Comparison of ENCODE assay signal across 1 cellular context in genomic region chr14:38207830-38208815, GRCh38.
TF ChIP-seq lines count a peak whose summit lies in the region.

SSTR1 (plus strand) TSS chr14:38207904; CDS start chr14:38209390, 1,486 bp downstream.

TF ChIP-seq in WTC11, 78 proteins besides CTCF, POLR2A, EP300 and RAD21 (continued from another document and continues in another):
- TF ChIP-seq, protein P1, sequence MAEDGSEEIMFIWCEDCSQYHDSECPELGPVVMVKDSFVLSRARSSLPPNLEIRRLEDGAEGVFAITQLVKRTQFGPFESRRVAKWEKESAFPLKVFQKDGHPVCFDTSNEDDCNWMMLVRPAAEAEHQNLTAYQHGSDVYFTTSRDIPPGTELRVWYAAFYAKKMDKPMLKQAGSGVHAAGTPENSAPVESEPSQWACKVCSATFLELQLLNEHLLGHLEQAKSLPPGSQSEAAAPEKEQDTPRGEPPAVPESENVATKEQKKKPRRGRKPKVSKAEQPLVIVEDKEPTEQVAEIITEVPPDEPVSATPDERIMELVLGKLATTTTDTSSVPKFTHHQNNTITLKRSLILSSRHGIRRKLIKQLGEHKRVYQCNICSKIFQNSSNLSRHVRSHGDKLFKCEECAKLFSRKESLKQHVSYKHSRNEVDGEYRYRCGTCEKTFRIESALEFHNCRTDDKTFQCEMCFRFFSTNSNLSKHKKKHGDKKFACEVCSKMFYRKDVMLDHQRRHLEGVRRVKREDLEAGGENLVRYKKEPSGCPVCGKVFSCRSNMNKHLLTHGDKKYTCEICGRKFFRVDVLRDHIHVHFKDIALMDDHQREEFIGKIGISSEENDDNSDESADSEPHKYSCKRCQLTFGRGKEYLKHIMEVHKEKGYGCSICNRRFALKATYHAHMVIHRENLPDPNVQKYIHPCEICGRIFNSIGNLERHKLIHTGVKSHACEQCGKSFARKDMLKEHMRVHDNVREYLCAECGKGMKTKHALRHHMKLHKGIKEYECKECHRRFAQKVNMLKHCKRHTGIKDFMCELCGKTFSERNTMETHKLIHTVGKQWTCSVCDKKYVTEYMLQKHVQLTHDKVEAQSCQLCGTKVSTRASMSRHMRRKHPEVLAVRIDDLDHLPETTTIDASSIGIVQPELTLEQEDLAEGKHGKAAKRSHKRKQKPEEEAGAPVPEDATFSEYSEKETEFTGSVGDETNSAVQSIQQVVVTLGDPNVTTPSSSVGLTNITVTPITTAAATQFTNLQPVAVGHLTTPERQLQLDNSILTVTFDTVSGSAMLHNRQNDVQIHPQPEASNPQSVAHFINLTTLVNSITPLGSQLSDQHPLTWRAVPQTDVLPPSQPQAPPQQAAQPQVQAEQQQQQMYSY (CRISPR knock-in tag; IDR thresholded peaks at IDR 0.05), result peak; percentile 54
- TF ChIP-seq STAT6 (CRISPR knock-in tag; conservative IDR thresholded peaks at IDR 0.05; ENCODE audit: low read depth) (no peak), GTF2I (CRISPR knock-in tag; conservative IDR thresholded peaks at IDR 0.05) (no peak), MXD4 (CRISPR knock-in tag; IDR thresholded peaks at IDR 0.05; ENCODE audit: borderline replicate concordance) (no peak), AFF4 (CRISPR knock-in tag; IDR thresholded peaks at IDR 0.05; ENCODE audit: borderline replicate concordance) (0 out of 2 replicates have a peak, but pooled peaks have one; percentile 6), PRRX2 (CRISPR knock-in tag; IDR thresholded peaks at IDR 0.05) (peak; percentile 88), MAX (CRISPR knock-in tag; IDR thresholded peaks at IDR 0.05) (no peak), NFYB (CRISPR knock-in tag; conservative IDR thresholded peaks at IDR 0.05; ENCODE audit: low read depth) (no peak), SOX15 (CRISPR knock-in tag; IDR thresholded peaks at IDR 0.05) (no peak), FOXP4 (CRISPR knock-in tag; IDR thresholded peaks at IDR 0.05) (no peak), SP1 (CRISPR knock-in tag; conservative IDR thresholded peaks at IDR 0.05) (no peak), IRF1 (CRISPR knock-in tag; IDR thresholded peaks at IDR 0.05) (no peak), TCF7 (CRISPR knock-in tag; IDR thresholded peaks at IDR 0.05; ENCODE audit: low read depth) (no peak), FOXP1 (CRISPR knock-in tag; IDR thresholded peaks at IDR 0.05; ENCODE audit: borderline replicate concordance) (no peak), TEAD4 (CRISPR knock-in tag; IDR thresholded peaks at IDR 0.05) (no peak), ESRRA (CRISPR knock-in tag; IDR thresholded peaks at IDR 0.05; ENCODE audit: borderline replicate concordance) (peak; percentile 45; the same call in 1 of the 2 replicates), ZNF396 (CRISPR knock-in tag; IDR thresholded peaks at IDR 0.05; ENCODE audit: borderline replicate concordance) (no peak), NFE2L1 (CRISPR knock-in tag; IDR thresholded peaks at IDR 0.05) (no peak), TEAD1 (CRISPR knock-in tag; IDR thresholded peaks at IDR 0.05) (no peak), OVOL2 (CRISPR knock-in tag; IDR thresholded peaks at IDR 0.05; ENCODE audit: borderline replicate concordance) (no peak)
- TF ChIP-seq, protein P2, sequence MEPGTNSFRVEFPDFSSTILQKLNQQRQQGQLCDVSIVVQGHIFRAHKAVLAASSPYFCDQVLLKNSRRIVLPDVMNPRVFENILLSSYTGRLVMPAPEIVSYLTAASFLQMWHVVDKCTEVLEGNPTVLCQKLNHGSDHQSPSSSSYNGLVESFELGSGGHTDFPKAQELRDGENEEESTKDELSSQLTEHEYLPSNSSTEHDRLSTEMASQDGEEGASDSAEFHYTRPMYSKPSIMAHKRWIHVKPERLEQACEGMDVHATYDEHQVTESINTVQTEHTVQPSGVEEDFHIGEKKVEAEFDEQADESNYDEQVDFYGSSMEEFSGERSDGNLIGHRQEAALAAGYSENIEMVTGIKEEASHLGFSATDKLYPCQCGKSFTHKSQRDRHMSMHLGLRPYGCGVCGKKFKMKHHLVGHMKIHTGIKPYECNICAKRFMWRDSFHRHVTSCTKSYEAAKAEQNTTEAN (CRISPR knock-in tag; IDR thresholded peaks at IDR 0.05), result no peak
- TF ChIP-seq, protein P3, sequence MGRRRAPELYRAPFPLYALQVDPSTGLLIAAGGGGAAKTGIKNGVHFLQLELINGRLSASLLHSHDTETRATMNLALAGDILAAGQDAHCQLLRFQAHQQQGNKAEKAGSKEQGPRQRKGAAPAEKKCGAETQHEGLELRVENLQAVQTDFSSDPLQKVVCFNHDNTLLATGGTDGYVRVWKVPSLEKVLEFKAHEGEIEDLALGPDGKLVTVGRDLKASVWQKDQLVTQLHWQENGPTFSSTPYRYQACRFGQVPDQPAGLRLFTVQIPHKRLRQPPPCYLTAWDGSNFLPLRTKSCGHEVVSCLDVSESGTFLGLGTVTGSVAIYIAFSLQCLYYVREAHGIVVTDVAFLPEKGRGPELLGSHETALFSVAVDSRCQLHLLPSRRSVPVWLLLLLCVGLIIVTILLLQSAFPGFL (CRISPR knock-in tag; IDR thresholded peaks at IDR 0.05; ENCODE audit: borderline replicate concordance), result no peak
- TF ChIP-seq, protein P4, sequence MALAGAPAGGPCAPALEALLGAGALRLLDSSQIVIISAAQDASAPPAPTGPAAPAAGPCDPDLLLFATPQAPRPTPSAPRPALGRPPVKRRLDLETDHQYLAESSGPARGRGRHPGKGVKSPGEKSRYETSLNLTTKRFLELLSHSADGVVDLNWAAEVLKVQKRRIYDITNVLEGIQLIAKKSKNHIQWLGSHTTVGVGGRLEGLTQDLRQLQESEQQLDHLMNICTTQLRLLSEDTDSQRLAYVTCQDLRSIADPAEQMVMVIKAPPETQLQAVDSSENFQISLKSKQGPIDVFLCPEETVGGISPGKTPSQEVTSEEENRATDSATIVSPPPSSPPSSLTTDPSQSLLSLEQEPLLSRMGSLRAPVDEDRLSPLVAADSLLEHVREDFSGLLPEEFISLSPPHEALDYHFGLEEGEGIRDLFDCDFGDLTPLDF (CRISPR knock-in tag; IDR thresholded peaks at IDR 0.05), result no peak
- TF ChIP-seq, protein P5, sequence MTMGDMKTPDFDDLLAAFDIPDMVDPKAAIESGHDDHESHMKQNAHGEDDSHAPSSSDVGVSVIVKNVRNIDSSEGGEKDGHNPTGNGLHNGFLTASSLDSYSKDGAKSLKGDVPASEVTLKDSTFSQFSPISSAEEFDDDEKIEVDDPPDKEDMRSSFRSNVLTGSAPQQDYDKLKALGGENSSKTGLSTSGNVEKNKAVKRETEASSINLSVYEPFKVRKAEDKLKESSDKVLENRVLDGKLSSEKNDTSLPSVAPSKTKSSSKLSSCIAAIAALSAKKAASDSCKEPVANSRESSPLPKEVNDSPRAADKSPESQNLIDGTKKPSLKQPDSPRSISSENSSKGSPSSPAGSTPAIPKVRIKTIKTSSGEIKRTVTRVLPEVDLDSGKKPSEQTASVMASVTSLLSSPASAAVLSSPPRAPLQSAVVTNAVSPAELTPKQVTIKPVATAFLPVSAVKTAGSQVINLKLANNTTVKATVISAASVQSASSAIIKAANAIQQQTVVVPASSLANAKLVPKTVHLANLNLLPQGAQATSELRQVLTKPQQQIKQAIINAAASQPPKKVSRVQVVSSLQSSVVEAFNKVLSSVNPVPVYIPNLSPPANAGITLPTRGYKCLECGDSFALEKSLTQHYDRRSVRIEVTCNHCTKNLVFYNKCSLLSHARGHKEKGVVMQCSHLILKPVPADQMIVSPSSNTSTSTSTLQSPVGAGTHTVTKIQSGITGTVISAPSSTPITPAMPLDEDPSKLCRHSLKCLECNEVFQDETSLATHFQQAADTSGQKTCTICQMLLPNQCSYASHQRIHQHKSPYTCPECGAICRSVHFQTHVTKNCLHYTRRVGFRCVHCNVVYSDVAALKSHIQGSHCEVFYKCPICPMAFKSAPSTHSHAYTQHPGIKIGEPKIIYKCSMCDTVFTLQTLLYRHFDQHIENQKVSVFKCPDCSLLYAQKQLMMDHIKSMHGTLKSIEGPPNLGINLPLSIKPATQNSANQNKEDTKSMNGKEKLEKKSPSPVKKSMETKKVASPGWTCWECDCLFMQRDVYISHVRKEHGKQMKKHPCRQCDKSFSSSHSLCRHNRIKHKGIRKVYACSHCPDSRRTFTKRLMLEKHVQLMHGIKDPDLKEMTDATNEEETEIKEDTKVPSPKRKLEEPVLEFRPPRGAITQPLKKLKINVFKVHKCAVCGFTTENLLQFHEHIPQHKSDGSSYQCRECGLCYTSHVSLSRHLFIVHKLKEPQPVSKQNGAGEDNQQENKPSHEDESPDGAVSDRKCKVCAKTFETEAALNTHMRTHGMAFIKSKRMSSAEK (CRISPR knock-in tag; IDR thresholded peaks at IDR 0.05; ENCODE audit: borderline replicate concordance), result peak; percentile 88
- TF ChIP-seq, protein P6, sequence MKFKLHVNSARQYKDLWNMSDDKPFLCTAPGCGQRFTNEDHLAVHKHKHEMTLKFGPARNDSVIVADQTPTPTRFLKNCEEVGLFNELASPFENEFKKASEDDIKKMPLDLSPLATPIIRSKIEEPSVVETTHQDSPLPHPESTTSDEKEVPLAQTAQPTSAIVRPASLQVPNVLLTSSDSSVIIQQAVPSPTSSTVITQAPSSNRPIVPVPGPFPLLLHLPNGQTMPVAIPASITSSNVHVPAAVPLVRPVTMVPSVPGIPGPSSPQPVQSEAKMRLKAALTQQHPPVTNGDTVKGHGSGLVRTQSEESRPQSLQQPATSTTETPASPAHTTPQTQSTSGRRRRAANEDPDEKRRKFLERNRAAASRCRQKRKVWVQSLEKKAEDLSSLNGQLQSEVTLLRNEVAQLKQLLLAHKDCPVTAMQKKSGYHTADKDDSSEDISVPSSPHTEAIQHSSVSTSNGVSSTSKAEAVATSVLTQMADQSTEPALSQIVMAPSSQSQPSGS (CRISPR knock-in tag; IDR thresholded peaks at IDR 0.05; ENCODE audit: borderline replicate concordance, low read depth), result no peak; the same call in 1 of the 2 replicates
